Comparison of ENCODE assay signal across 1 cellular context in the genomic region with DNA sequence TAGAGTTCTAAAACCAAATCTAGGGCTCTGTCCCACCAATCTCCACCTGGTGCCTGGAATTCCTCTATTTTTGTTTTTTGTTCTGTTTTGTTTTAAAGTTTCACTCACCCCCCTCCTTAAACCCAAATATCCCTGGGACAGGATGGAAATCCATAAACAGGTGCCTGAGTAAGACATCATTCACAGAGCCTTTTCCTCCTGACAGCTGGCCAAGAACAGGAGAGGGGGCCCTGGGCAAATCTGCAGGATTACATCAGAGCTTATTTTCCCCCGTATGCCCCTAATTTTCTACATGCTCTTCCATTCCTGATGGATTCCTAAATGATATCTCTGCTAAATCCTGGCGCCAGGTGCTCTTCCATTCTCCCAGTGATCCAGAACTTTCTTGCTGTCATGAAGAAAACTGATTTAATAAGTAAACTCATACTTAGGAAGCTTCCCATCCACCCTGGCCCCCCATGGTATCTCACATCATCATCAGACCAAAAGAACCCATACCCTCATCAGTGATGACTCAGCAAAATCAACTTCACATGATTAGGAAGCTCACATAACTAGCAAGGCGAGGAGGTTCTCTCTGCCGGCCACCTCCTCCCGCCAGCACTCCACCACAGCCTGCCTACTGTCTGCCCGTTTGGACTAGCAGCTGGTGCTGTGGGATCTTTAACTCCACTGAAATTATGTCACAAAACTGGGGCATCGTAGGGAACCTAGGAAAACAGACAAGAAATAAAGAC.
TF ChIP-seq lines count a peak whose summit lies in the region.

No MANE protein-coding gene starts in this region.

TF ChIP-seq in IMR-90, 13 proteins besides CTCF, POLR2A, EP300 and RAD21 (continued from another document):
- no peak for TF ChIP-seq SMC3 (IDR thresholded peaks at IDR 0.05; ENCODE audit: low read depth, low read length)
- TF ChIP-seq RCOR1 (IDR thresholded peaks at IDR 0.05; ENCODE audit: insufficient replicate concordance, low read length): no peak
- peak; percentile 99 for TF ChIP-seq MAFK (IDR thresholded peaks at IDR 0.05; ENCODE audit: low read depth, low read length)
- TF ChIP-seq FOS (IDR thresholded peaks at IDR 0.05; ENCODE audit: low read depth, low read length): no peak
- TF ChIP-seq, protein P1, sequence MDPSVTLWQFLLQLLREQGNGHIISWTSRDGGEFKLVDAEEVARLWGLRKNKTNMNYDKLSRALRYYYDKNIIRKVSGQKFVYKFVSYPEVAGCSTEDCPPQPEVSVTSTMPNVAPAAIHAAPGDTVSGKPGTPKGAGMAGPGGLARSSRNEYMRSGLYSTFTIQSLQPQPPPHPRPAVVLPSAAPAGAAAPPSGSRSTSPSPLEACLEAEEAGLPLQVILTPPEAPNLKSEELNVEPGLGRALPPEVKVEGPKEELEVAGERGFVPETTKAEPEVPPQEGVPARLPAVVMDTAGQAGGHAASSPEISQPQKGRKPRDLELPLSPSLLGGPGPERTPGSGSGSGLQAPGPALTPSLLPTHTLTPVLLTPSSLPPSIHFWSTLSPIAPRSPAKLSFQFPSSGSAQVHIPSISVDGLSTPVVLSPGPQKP (IDR thresholded peaks at IDR 0.05; ENCODE audit: borderline replicate concordance, low read depth, low read length): no peak
- TF ChIP-seq BHLHE40 (IDR thresholded peaks at IDR 0.05; ENCODE audit: low read depth, low read length): no peak
- TF ChIP-seq, protein P2, sequence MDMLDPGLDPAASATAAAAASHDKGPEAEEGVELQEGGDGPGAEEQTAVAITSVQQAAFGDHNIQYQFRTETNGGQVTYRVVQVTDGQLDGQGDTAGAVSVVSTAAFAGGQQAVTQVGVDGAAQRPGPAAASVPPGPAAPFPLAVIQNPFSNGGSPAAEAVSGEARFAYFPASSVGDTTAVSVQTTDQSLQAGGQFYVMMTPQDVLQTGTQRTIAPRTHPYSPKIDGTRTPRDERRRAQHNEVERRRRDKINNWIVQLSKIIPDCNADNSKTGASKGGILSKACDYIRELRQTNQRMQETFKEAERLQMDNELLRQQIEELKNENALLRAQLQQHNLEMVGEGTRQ (IDR thresholded peaks at IDR 0.05; ENCODE audit: low read depth, low read length): no peak
- TF ChIP-seq CHD1 (IDR thresholded peaks at IDR 0.05; ENCODE audit: low read depth, low read length): no peak
- no peak for TF ChIP-seq MXI1 (IDR thresholded peaks at IDR 0.05; ENCODE audit: borderline replicate concordance, low read depth, low read length)
- no peak for TF ChIP-seq RFX5 (IDR thresholded peaks at IDR 0.05; ENCODE audit: low read depth, low read length)
